15 cellular contexts compared by ENCODE assay signal in the genomic region with DNA sequence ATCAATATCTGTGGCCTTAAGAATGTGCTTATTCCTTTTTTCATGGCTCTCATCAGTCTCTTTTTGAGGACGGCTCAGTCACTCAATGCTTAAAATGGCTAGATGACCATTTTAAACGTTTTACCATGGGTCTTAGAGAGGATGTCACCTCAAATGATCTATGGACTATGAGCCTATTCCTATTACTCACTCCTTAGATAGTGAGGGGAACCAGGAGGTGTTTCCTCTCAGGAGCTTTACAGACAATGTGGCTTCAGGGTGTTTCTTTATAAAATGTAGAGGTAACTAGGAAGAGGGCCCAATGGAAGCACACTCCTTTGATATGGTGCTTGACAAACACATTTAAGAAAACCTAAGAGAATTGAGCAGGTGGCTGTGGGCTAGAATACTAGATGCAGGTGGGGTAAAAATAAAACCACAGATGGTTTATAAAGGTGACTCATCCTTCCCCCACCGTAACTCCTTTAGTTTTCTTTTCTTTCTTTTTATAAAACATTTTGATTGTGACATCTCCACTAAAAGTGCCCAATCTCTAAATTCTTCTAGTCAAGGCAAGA. TPM values are rescaled to one million over a fixed set of nuclear protein-coding genes. Genes with fewer than 3 reads are reported as not detected.
DNase-seq lines count a peak whose midpoint lies in the region; ATAC-seq and TF ChIP-seq lines count a peak whose summit lies in the region.
"Had no signal": no experiment of that assay in that cellular context is flagged by ENCODE, and none has a peak within 500 bp of the region (broad histone marks: within the 10 kb centered on the region; RNA-seq: fewer than 3 reads in every experiment).

No MANE protein-coding gene starts in this region.

- no peak for ATAC-seq in activated T-cell treated with anti-CD3 and anti-CD28 coated beads, Interleukin-2, amount 50 U/mL, for 4 hours
- no peak for ATAC-seq in activated B cell treated with CpG ODN at 0.5 μM for 24 hours (ENCODE audit: low read depth)
- no peak for ATAC-seq in stimulated activated naive B cell treated with anti-CD40 and anti-IgM and Interleukin-4, amounts not matched to agents 10 μg/mL and 1 μg/mL and 100 μg/mL, for 72 hours (replicated peaks)
- no peak for ATAC-seq in Right ventricle myocardium inferior
- ATAC-seq in GM21515 (IDR thresholded peaks at IDR 0.05; ENCODE audit: unreplicated experiment) = no peak
- ATAC-seq: heart left ventricle had no signal

- H3K27ac Mint-ChIP-seq in activated B cell treated with CpG ODN at 0.5 μM for 24 hours = no peak overlapping the region
- H3K27ac Mint-ChIP-seq in stimulated activated naive B cell treated with anti-CD40 and anti-IgM and Interleukin-4, amounts not matched to agents 10 μg/mL and 1 μg/mL and 100 μg/mL, for 72 hours = no peak overlapping the region

- intact Hi-C loops in activated B cell treated with CpG ODN at 0.5 μM for 24 hours (cut with micrococcal nuclease) = no loop called here
- intact Hi-C loops in Right ventricle myocardium inferior (cut with DNase I) = no loop called here

- peaks cover 16% of the 10 kb centered on the region for H3K27me3 Mint-ChIP-seq in activated T-cell treated with anti-CD3 and anti-CD28 coated beads, Interleukin-2, amount 50 U/mL, for 4 hours (ENCODE audit: low read depth)
- H3K27me3 Mint-ChIP-seq in activated B cell treated with CpG ODN at 0.5 μM for 24 hours = peaks cover 36% of the 10 kb centered on the region
- H3K27me3 Mint-ChIP-seq in stimulated activated naive B cell treated with anti-CD40 and anti-IgM and Interleukin-4, amounts not matched to agents 10 μg/mL and 1 μg/mL and 100 μg/mL, for 72 hours = peaks cover 45 to 65% of the 10 kb centered on the region in 2 donors

- H3K4me3 ChIP-seq in fibroblast of the aortic adventitia (ENCODE audit: low read depth, low read length) = peak overlapping the region; percentile 90

- H3K4me3 Mint-ChIP-seq in activated T-cell treated with anti-CD3 and anti-CD28 coated beads, Interleukin-2, amount 50 U/mL, for 4 hours = peak overlapping the region; percentile 74
- H3K4me3 Mint-ChIP-seq in activated B cell treated with CpG ODN at 0.5 μM for 24 hours = peak overlapping the region; percentile 78
- H3K4me3 Mint-ChIP-seq in stimulated activated naive B cell treated with anti-CD40 and anti-IgM and Interleukin-4, amounts not matched to agents 10 μg/mL and 1 μg/mL and 100 μg/mL, for 72 hours = peak overlapping the region; percentile 56 to 62

- no peaks in the 10 kb centered on the region for H3K36me3 Mint-ChIP-seq in activated T-cell treated with anti-CD3 and anti-CD28 coated beads, Interleukin-2, amount 50 U/mL, for 4 hours (ENCODE audit: insufficient read depth)
- no peaks in the 10 kb centered on the region for H3K36me3 Mint-ChIP-seq in activated B cell treated with CpG ODN at 0.5 μM for 24 hours (ENCODE audit: low read depth)
- H3K36me3 Mint-ChIP-seq in stimulated activated naive B cell treated with anti-CD40 and anti-IgM and Interleukin-4, amounts not matched to agents 10 μg/mL and 1 μg/mL and 100 μg/mL, for 72 hours = peaks cover 8 to 10% of the 10 kb centered on the region in 2 donors

- DNase-seq in activated T-cell treated with anti-CD3 and anti-CD28 coated beads, Interleukin-2, amount 50 U/mL, for 4 hours = no peak
- no peak for DNase-seq in activated T-cell treated with anti-CD3 and anti-CD28 coated beads, Interleukin-2, amount 50 U/mL, for 48 hours
- DNase-seq in activated B cell treated with CpG ODN at 0.5 μM for 24 hours = no peak
- no peak for DNase-seq in fibroblast of the aortic adventitia (ENCODE audit: low read depth)
- DNase-seq in stimulated activated naive B cell treated with anti-CD40 and anti-IgM and Interleukin-4, amounts not matched to agents 10 μg/mL and 1 μg/mL and 100 μg/mL, for 72 hours = no peak
- DNase-seq in HuH-7 (ENCODE audit: low spot score) = no peak
- DNase-seq in Right ventricle myocardium inferior (ENCODE audit: missing footprints) = no peak
- DNase-seq: activated CD8-positive, alpha-beta memory T cell treated with anti-CD3 and anti-CD28 coated beads for 24 hours; AML-193; effector CD8-positive, alpha-beta T cell; heart left ventricle; left lung; occipital lobe; uterus had no signal

- CTCF ChIA-PET in activated B cell treated with CpG ODN at 0.5 μM for 24 hours (lab: Charles Lee) = interaction anchor here (1.0 kb wide), 1 partner anchor 333 kb away, joined by 3 read pairs; no protein-coding TSS in a partner anchor

- TF ChIP-seq CTCF in activated B cell treated with CpG ODN at 0.5 μM for 24 hours (IDR thresholded peaks at IDR 0.05) = no peak
- TF ChIP-seq CTCF in fibroblast of the aortic adventitia (IDR thresholded peaks at IDR 0.05; ENCODE audit: insufficient read depth, low read length) = no peak

- peaks cover 27% of the 10 kb centered on the region for H3K4me1 Mint-ChIP-seq in activated T-cell treated with anti-CD3 and anti-CD28 coated beads, Interleukin-2, amount 50 U/mL, for 4 hours (ENCODE audit: low read depth)
- peaks cover 16% of the 10 kb centered on the region for H3K4me1 Mint-ChIP-seq in activated B cell treated with CpG ODN at 0.5 μM for 24 hours
- peaks cover 7 to 22% of the 10 kb centered on the region in 2 donors for H3K4me1 Mint-ChIP-seq in stimulated activated naive B cell treated with anti-CD40 and anti-IgM and Interleukin-4, amounts not matched to agents 10 μg/mL and 1 μg/mL and 100 μg/mL, for 72 hours

- peaks cover 10% of the 10 kb centered on the region for H3K9me3 Mint-ChIP-seq in activated T-cell treated with anti-CD3 and anti-CD28 coated beads, Interleukin-2, amount 50 U/mL, for 4 hours
- H3K9me3 Mint-ChIP-seq in activated B cell treated with CpG ODN at 0.5 μM for 24 hours = peaks cover 10% of the 10 kb centered on the region
- peaks cover 7% of the 10 kb centered on the region in 2 donors for H3K9me3 Mint-ChIP-seq in stimulated activated naive B cell treated with anti-CD40 and anti-IgM and Interleukin-4, amounts not matched to agents 10 μg/mL and 1 μg/mL and 100 μg/mL, for 72 hours

- POLR2A ChIA-PET in activated B cell treated with CpG ODN at 0.5 μM for 24 hours (lab: Charles Lee) = no interaction called here

RNA-seq across cellular contexts. Expression of a gene that starts 1.5 kb away (rescaled TPM):
- total RNA-seq in activated T-cell treated with anti-CD3 and anti-CD28 coated beads, Interleukin-2, amount 50 U/mL, for 4 hours = 1 to 10 TPM in 1 of 3 donors, under 1 TPM in 2; 0.54 to 1.6 (median 0.58) TPM
- total RNA-seq in activated B cell treated with CpG ODN at 0.5 μM for 24 hours = 0.69 and 1.1 TPM in 2 replicates
- total RNA-seq in fibroblast of the aortic adventitia (ENCODE audit: low replicate concordance) = 61.5 and 137 TPM in 2 replicates
- not detected for total RNA-seq in Right ventricle myocardium inferior

Comparison
In these comparisons a context has a peak if more than half of its experiments do, and no peak if none do; other contexts are left out.
1. RNA of a gene that starts 1.5 kb away (total RNA-seq): 61.5 to 137 TPM in fibroblast of the aortic adventitia; 0.69 to 1.1 TPM in activated B cell treated with CpG ODN at 0.5 μM for 24 hours, 0.54 to 1.6 TPM in activated T-cell treated with anti-CD3 and anti-CD28 coated beads, Interleukin-2, amount 50 U/mL, for 4 hours and not detected in Right ventricle myocardium inferior (single experiment); every median in the first group is over 10 times any median in the second.
2. Peak in every context shown above with its lines, with median percentiles within 50 percentile points of each other: H3K4me3 Mint-ChIP-seq.